Comparison of ENCODE assay signal across 6 cellular contexts in the genomic region with DNA sequence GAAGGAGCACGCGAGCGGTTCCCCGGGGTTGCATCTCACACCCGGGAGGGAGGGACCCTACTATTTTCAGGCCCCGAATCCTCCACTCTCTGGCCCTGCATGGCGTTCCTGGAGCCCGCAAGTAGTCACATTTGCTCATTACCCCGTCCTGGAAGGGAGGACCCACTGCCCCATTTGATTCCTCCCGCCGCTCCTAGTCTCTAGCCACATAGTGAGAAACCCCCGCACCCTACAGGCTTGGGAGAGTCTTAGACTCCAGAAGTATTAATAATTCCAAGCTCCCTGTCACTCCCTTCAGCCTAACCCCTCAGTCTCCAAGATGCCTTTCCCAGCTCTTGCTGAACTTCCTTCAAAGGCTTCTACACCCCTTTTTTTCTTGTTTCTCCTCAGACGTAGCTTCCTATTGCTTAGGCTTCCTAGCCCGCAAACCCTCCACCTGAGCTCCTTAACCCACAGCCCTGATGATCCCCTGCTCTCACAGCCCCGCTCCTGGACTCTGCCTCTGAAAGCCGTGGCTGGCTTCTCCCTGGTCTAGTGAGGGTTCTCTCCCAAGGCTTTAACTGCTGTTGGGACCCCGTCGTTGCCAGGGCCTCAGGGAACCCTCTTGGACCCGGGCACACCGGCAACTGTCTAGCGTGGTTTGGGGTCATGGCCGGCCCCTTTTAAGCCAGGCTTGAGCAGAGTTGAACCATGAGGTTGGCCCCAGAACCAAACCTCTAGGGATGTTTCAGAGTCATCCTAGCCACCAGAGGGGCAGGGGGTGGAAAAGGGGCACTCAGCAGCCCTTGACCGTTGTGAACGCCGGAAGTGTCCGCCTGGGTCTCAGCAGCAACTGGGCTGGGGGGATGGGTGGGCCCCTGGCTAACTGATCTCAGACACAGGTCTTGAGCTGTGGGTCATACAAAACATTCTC. TPM values are rescaled to one million over a fixed set of nuclear protein-coding genes. Genes with fewer than 3 reads are reported as not detected.
DNase-seq lines count a peak whose midpoint lies in the region; ATAC-seq, FAIRE-seq and TF ChIP-seq lines count a peak whose summit lies in the region.

No MANE protein-coding gene starts in this region.

- no peaks in the 10 kb centered on the region for H3K9me3 Mint-ChIP-seq in CD8-positive, alpha-beta T cell
- no peaks in the 10 kb centered on the region for H3K9me3 Mint-ChIP-seq in endothelial cell (ENCODE audit: unreplicated experiment)

- intact Hi-C loops in CD8-positive, alpha-beta T cell (cut with DNase I, micrococcal nuclease), result loop anchor here (2.0 to 5.0 kb wide), 7 partner anchors 13 to 832 kb away; a partner anchor contains a TSS

- CTCF ChIA-PET in CD8-positive, alpha-beta T cell (lab: Charles Lee), result interaction anchor here (1.1 to 54.2 kb wide), 8 partner anchors 12 to 125 kb away, joined by 3 to 2176 read pairs (median 24); a partner anchor contains a TSS

- 7% methylated on average over 26 of the region's 26 CpGs for WGBS in small intestine, 3 donors

- peaks cover 12% of the 10 kb centered on the region for H3K36me3 Mint-ChIP-seq in CD8-positive, alpha-beta T cell
- H3K36me3 Mint-ChIP-seq in endothelial cell (ENCODE audit: low read depth, unreplicated experiment), result no peaks in the 10 kb centered on the region

- ATAC-seq in CD8-positive, alpha-beta T cell, result no peak
- ATAC-seq in GM18907 (IDR thresholded peaks at IDR 0.05; ENCODE audit: unreplicated experiment), result no peak

- H3K4me1 Mint-ChIP-seq in CD8-positive, alpha-beta T cell (ENCODE audit: low read depth), result peaks cover 51% of the 10 kb centered on the region
- H3K4me1 Mint-ChIP-seq in endothelial cell (ENCODE audit: unreplicated experiment), result peaks cover 14% of the 10 kb centered on the region

- no peak for TF ChIP-seq CTCF in CD8-positive, alpha-beta T cell (IDR thresholded peaks at IDR 0.05)
- no peak for TF ChIP-seq CTCF in endothelial cell (IDR thresholded peaks at IDR 0.05; ENCODE audit: unreplicated experiment)

- peak overlapping the region; percentile 85 for H3K27ac Mint-ChIP-seq in CD8-positive, alpha-beta T cell
- peak overlapping the region; percentile 73 for H3K27ac Mint-ChIP-seq in endothelial cell (ENCODE audit: unreplicated experiment)

- no peaks in the 10 kb centered on the region for H3K27me3 Mint-ChIP-seq in CD8-positive, alpha-beta T cell (ENCODE audit: low read depth)
- H3K27me3 Mint-ChIP-seq in endothelial cell (ENCODE audit: unreplicated experiment), result peaks cover 9% of the 10 kb centered on the region

- peak in 1 of 7 experiments; percentile 27 for DNase-seq in CD8-positive, alpha-beta T cell
- DNase-seq in MG63 (no peak), endothelial cell (ENCODE audit: low spot score) (no peak), small intestine (no peak), NCI-H510A (lab: John Stamatoyannopoulos, UW) (no peak)

- H3K4me3 Mint-ChIP-seq in CD8-positive, alpha-beta T cell, result peak overlapping the region; percentile 87
- H3K4me3 Mint-ChIP-seq in endothelial cell (ENCODE audit: unreplicated experiment), result peak overlapping the region; percentile 94

- FAIRE-seq in small intestine (lab: Jason Lieb, UNC), result no peak

- POLR2A ChIA-PET in CD8-positive, alpha-beta T cell (lab: Charles Lee), result interaction anchor here (1.4 to 4.6 kb wide), 15 partner anchors 11 to 234 kb away, joined by 4 to 45 read pairs (median 14); a partner anchor contains a TSS

- no peaks in the 10 kb centered on the region for H3K9me3 ChIP-seq in CD8-positive, alpha-beta T cell (ENCODE audit: low read length)
- no peaks in the 10 kb centered on the region for H3K9me3 ChIP-seq in MG63
- H3K9me3 ChIP-seq in small intestine (ENCODE audit: control insufficient read depth, low read depth), result no peaks in the 10 kb centered on the region

- H3K4me1 ChIP-seq in CD8-positive, alpha-beta T cell (ENCODE audit: insufficient read depth, low read length), result peaks cover 50% of the 10 kb centered on the region
- H3K4me1 ChIP-seq in small intestine (ENCODE audit: control insufficient read depth in 2 of 2, insufficient read depth in 1 of 2, low read depth in 1 of 2, low read length in 1 of 2), result peaks cover 2 to 10% of the 10 kb centered on the region in 2 donors

- H3K27ac ChIP-seq in CD8-positive, alpha-beta T cell (ENCODE audit: low read depth, low read length), result peak overlapping the region; percentile 84
- peak overlapping the region; percentile 90 to 99 for H3K27ac ChIP-seq in small intestine (ENCODE audit: low read depth in 1 of 2, low read length in 1 of 2)

- H3K27me3 ChIP-seq in CD8-positive, alpha-beta T cell (ENCODE audit: insufficient read depth, low read length), result no peaks in the 10 kb centered on the region
- H3K27me3 ChIP-seq in MG63, result no peaks in the 10 kb centered on the region
- no peaks in the 10 kb centered on the region for H3K27me3 ChIP-seq in small intestine (ENCODE audit: control insufficient read depth in 2 of 2, insufficient read depth in 2 of 2, low read length in 2 of 2)

- H3K4me3 ChIP-seq in CD8-positive, alpha-beta T cell (ENCODE audit: low read depth, low read length), result peak overlapping the region; percentile 71
- H3K4me3 ChIP-seq in MG63 (peak overlapping the region; percentile 82), small intestine (ENCODE audit: low read depth in 1 of 2, low read length in 2 of 2) (peak overlapping the region; percentile 81 to 94)

- peaks cover 5% of the 10 kb centered on the region for H3K36me3 ChIP-seq in CD8-positive, alpha-beta T cell (ENCODE audit: insufficient read depth, low read length)
- H3K36me3 ChIP-seq in MG63, result peaks cover 4% of the 10 kb centered on the region; the same call in 1 of the 2 replicates
- H3K36me3 ChIP-seq in small intestine (ENCODE audit: control insufficient read depth in 2 of 2, insufficient read depth in 2 of 2, low read length in 2 of 2), result no peaks in the 10 kb centered on the region

RNA-seq across cellular contexts. Expression of a gene that starts 0.9 kb away (rescaled TPM):
- total RNA-seq in CD8-positive, alpha-beta T cell, result 10 to 100 TPM; 66.0 to 69.1 TPM
- total RNA-seq in MG63 (2014; rRNA removed; shearing (Covaris generic); ENCODE audit: low replicate concordance), result 13.8 and 33.2 TPM in 2 replicates
- 63.6 TPM for total RNA-seq in endothelial cell (ENCODE audit: unreplicated experiment)
- polyA plus RNA-seq in small intestine, result 10 to 100 TPM; 44.4 to 73.2 (median 67.5) TPM

RNA-seq across cellular contexts. Expression of a gene that starts 29.6 kb away (rescaled TPM):
- not detected for total RNA-seq in CD8-positive, alpha-beta T cell
- not detected in 2 replicates for total RNA-seq in MG63 (2014; rRNA removed; shearing (Covaris generic); ENCODE audit: low replicate concordance)
- not detected for total RNA-seq in endothelial cell (ENCODE audit: unreplicated experiment)
- 100 to 1,000 TPM; 174 to 256 (median 210) TPM for polyA plus RNA-seq in small intestine

RNA-seq across cellular contexts. Expression of a gene that starts 30.0 kb away (rescaled TPM):
- total RNA-seq in CD8-positive, alpha-beta T cell, result 10 to 100 TPM; 51.5 to 52.9 TPM
- total RNA-seq in MG63 (2014; rRNA removed; shearing (Covaris generic); ENCODE audit: low replicate concordance), result 0.95 TPM in 1 of 2 replicates, not detected in the other
- 11.6 TPM for total RNA-seq in endothelial cell (ENCODE audit: unreplicated experiment)
- 10 to 100 TPM; 20.8 to 29.1 (median 27.9) TPM for polyA plus RNA-seq in small intestine

RNA-seq across cellular contexts. Expression of a gene that starts 49.0 kb away (rescaled TPM):
- total RNA-seq in CD8-positive, alpha-beta T cell, result 1 to 10 TPM; 2.4 to 3.2 TPM
- 18.0 and 24.2 TPM in 2 replicates for total RNA-seq in MG63 (2014; rRNA removed; shearing (Covaris generic); ENCODE audit: low replicate concordance)
- total RNA-seq in endothelial cell (ENCODE audit: unreplicated experiment), result 13.4 TPM
- 10 to 100 TPM; 27.7 to 98.6 (median 87.0) TPM for polyA plus RNA-seq in small intestine

RNA-seq across cellular contexts. Expression of a gene that starts 49.2 kb away (rescaled TPM):
- not detected for total RNA-seq in CD8-positive, alpha-beta T cell
- 31.6 and 38.5 TPM in 2 replicates for total RNA-seq in MG63 (2014; rRNA removed; shearing (Covaris generic); ENCODE audit: low replicate concordance)
- total RNA-seq in endothelial cell (ENCODE audit: unreplicated experiment), result 51.2 TPM
- polyA plus RNA-seq in small intestine, result 10 to 100 TPM; 19.7 to 81.5 (median 29.5) TPM
